Comparison of ENCODE assay signal across 8 cellular contexts in genomic region chr6:97282238-97282725, GRCh38. TPM values are rescaled to one million over a fixed set of nuclear protein-coding genes. Genes with fewer than 3 reads are reported as not detected.
DNase-seq lines count a peak whose midpoint lies in the region; ATAC-seq and TF ChIP-seq lines count a peak whose summit lies in the region.

No MANE protein-coding gene starts in this region.

- peaks cover 22% of the 10 kb centered on the region for H3K4me1 ChIP-seq in CD4-positive, alpha-beta memory T cell (ENCODE audit: insufficient read depth, low read length)
- H3K4me1 ChIP-seq in ascending aorta (peaks cover 0 to 4% of the 10 kb centered on the region in 2 donors), thymus (ENCODE audit: control insufficient read depth, insufficient read depth, low read length) (peaks cover 3% of the 10 kb centered on the region)

- H3K27me3 ChIP-seq in CD4-positive, alpha-beta memory T cell (ENCODE audit: insufficient read depth, low read length), result no peaks in the 10 kb centered on the region
- no peaks in the 10 kb centered on the region for H3K27me3 ChIP-seq in ascending aorta
- H3K27me3 ChIP-seq in thymus (ENCODE audit: control insufficient read depth, insufficient read depth), result no peaks in the 10 kb centered on the region

- TF ChIP-seq CTCF in ascending aorta (IDR thresholded peaks at IDR 0.05), result no peak

- POLR2A ChIA-PET in CD4-positive, alpha-beta memory T cell (lab: Charles Lee; ENCODE audit: partially characterized antibody), result interaction anchor here (1.2 to 1.3 kb wide), 2 partner anchors 1664 to 1706 kb away, joined by 3 to 5 read pairs; partner anchors contain the start of gene MANEA

- peak overlapping the region; percentile 64 to 92 (median 86) for H3K27ac Mint-ChIP-seq in CD4-positive, alpha-beta memory T cell

- ATAC-seq in GM19397 (IDR thresholded peaks at IDR 0.05; ENCODE audit: unreplicated experiment) (peak; percentile 0), GM21390 (IDR thresholded peaks at IDR 0.05; ENCODE audit: unreplicated experiment) (no peak), HG03097 (IDR thresholded peaks at IDR 0.05; ENCODE audit: low FRiP score, unreplicated experiment) (no peak)

- no peaks in the 10 kb centered on the region for H3K36me3 ChIP-seq in CD4-positive, alpha-beta memory T cell (ENCODE audit: insufficient read depth, low read length)
- H3K36me3 ChIP-seq in ascending aorta, result no peaks in the 10 kb centered on the region
- H3K36me3 ChIP-seq in thymus (ENCODE audit: control insufficient read depth, insufficient read depth), result peaks cover 3% of the 10 kb centered on the region

- no peaks in the 10 kb centered on the region for H3K27me3 Mint-ChIP-seq in CD4-positive, alpha-beta memory T cell

- H3K36me3 Mint-ChIP-seq in CD4-positive, alpha-beta memory T cell, result peaks cover 12 to 24% of the 10 kb centered on the region in 2 donors

- peak overlapping the region; percentile 92 to 98 (median 96) for H3K4me3 Mint-ChIP-seq in CD4-positive, alpha-beta memory T cell

- WGBS in thymus, result 5% methylated on average over 13 of the region's 13 CpGs

- peak overlapping the region; percentile 64 for H3K27ac ChIP-seq in CD4-positive, alpha-beta memory T cell (ENCODE audit: low read depth, low read length)
- H3K27ac ChIP-seq in ascending aorta (peak overlapping the region; percentile 50 to 58), thymus (ENCODE audit: low read depth) (peak overlapping the region; percentile 48)

- intact Hi-C loops in CD4-positive, alpha-beta memory T cell (cut with micrococcal nuclease), result loop anchor here (2.0 to 5.0 kb wide), 4 partner anchors 357 to 1550 kb away; partner anchors contain the start of genes GPR63, KLHL32, NDUFAF4 and POU3F2
- intact Hi-C loops in ascending aorta (cut with DNase I), result loop anchor here (2.0 to 5.0 kb wide), 3 partner anchors 385 to 1705 kb away; partner anchors contain the start of genes MANEA and NDUFAF4

- H3K9me3 Mint-ChIP-seq in CD4-positive, alpha-beta memory T cell, result no peaks in the 10 kb centered on the region

- no peak for DNase-seq in CD4-positive, alpha-beta memory T cell
- peak; percentile 9 for DNase-seq in Jurkat, Clone E6-1 (ENCODE audit: low read depth, low spot score)
- DNase-seq in ascending aorta (ENCODE audit: low spot score in 2 of 2) (no peak), kidney tubule cell (ENCODE audit: low spot score) (peak; percentile 10)

- H3K9me3 ChIP-seq in CD4-positive, alpha-beta memory T cell (ENCODE audit: control insufficient read depth in 1 of 2, low read length in 2 of 2), result no peaks in the 10 kb centered on the region
- H3K9me3 ChIP-seq in ascending aorta (no peaks in the 10 kb centered on the region), thymus (ENCODE audit: control insufficient read depth) (no peaks in the 10 kb centered on the region)

- peaks cover 21 to 42% (median 28%) of the 10 kb centered on the region in 4 donors for H3K4me1 Mint-ChIP-seq in CD4-positive, alpha-beta memory T cell

- H3K4me3 ChIP-seq in CD4-positive, alpha-beta memory T cell (ENCODE audit: low read length in 2 of 2), result peak overlapping the region; percentile 73 to 92
- H3K4me3 ChIP-seq in Jurkat, Clone E6-1 (ENCODE audit: low read length), result peak overlapping the region; percentile 90
- H3K4me3 ChIP-seq in ascending aorta (peak overlapping the region; percentile 93 to 98), thymus (ENCODE audit: low read length) (peak overlapping the region; percentile 65)

- CTCF ChIA-PET in CD4-positive, alpha-beta memory T cell (lab: Charles Lee; ENCODE audit: partially characterized antibody), result no interaction called here

RNA-seq across cellular contexts. Expression of gene MMS22L, which starts 0.7 kb away (rescaled TPM):
- total RNA-seq in CD4-positive, alpha-beta memory T cell, result 10 to 100 TPM; 12.4 to 13.2 TPM
- polyA plus RNA-seq in CD4-positive, alpha-beta memory T cell, result 1 to 10 TPM; 2.5 to 7.6 TPM
- polyA plus RNA-seq in Jurkat, Clone E6-1 (2012; ENCODE audit: insufficient read depth, insufficient read length), result 21.3 TPM
- 21.9 TPM for total RNA-seq in ascending aorta
- polyA plus RNA-seq in thymus, result 2.2 TPM

Comparison
In these comparisons a context has a peak if more than half of its experiments do, and no peak if none do; other contexts are left out.
1. DNase-seq: peak in Jurkat, Clone E6-1 (single experiment) and kidney tubule cell (single experiment); none in CD4-positive, alpha-beta memory T cell (0 of 5) and ascending aorta (0 of 2).
2. Peak in every context shown above with its lines, with median percentiles within 50 percentile points of each other: H3K27ac ChIP-seq and H3K4me3 ChIP-seq.